ENCODE assay signal across 13 cellular contexts in the genomic region with DNA sequence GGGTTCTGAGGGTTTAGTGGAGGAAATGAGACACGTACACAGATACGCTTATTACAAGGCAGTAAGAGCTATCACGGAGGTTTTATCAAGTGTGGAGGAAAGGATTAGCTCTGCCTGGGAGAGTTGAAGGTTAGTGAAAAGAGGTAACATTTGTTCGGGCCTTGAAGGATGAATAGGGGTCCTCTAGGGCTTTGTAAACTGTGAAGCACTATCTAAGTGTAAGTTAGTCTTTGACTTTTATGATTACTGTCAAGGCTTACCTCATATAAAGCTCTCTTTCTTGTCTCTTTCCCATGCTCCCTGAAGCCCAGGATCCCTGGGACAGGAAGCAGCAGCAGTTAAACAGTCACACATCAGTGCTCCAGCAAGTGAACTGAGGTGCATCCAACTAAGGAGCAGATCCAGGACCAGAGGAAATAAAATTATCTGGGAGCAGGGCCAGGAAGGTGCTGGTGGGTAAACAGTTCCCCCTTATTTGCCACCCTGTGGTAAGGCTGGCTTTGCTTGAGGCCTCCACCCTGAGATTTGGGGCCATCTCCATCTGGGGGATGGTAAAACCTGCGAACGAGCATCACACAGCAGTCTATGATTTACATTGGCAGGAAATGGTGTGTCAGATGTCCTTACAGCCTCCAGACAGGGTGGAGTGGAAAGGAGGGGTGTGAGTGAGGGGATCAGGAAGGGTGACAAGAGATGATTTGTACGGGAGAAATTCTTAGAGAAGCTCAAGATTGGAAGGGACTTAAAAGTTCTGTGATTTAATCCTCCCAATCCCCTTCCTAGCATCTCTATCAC. TPM values are rescaled to one million over a fixed set of nuclear protein-coding genes. Genes with fewer than 3 reads are reported as not detected.
DNase-seq lines count a peak whose midpoint lies in the region; ATAC-seq and TF ChIP-seq lines count a peak whose summit lies in the region.
"Had no signal": no experiment of that assay in that cellular context is flagged by ENCODE, and none has a peak within 500 bp of the region (broad histone marks: within the 10 kb centered on the region; RNA-seq: fewer than 3 reads in every experiment).

No MANE protein-coding gene starts in this region.

- no peak overlapping the region for H2BK20ac ChIP-seq in IMR-90 (ENCODE audit: low read depth, low read length)

- no peaks in the 10 kb centered on the region for H4K20me1 ChIP-seq in IMR-90 (ENCODE audit: insufficient read depth, low read length)

- no peak for ATAC-seq in IMR-90 (ENCODE audit: low read depth)
- ATAC-seq: CD8-positive, alpha-beta T cell; sciatic nerve had no signal

- no peak for TF ChIP-seq CTCF in IMR-90 (conservative IDR thresholded peaks at IDR 0.05; ENCODE audit: low read depth, low read length)
- TF ChIP-seq CTCF in kidney epithelial cell (IDR thresholded peaks at IDR 0.05; ENCODE audit: insufficient read depth, low read length, poor library complexity, severe bottlenecking), result no peak

- H3K27me3 ChIP-seq in IMR-90 (ENCODE audit: control insufficient read depth, insufficient read depth, low read length) (peaks cover 39% of the 10 kb centered on the region), kidney epithelial cell (ENCODE audit: control insufficient read depth, insufficient read depth, low read length) (no peaks in the 10 kb centered on the region)

- no peak overlapping the region for H4K8ac ChIP-seq in IMR-90 (ENCODE audit: low read depth in 2 of 2, low read length in 2 of 2)

- no peak overlapping the region for H4K5ac ChIP-seq in IMR-90 (ENCODE audit: low read depth, low read length)

- intact Hi-C loops in IMR-90 (cut with micrococcal nuclease), result no loop called here

- H3K56ac ChIP-seq in IMR-90 (ENCODE audit: extremely low read depth, insufficient read depth, low read length), result no peak overlapping the region

- POLR2A ChIA-PET in IMR-90 (lab: Charles Lee; ENCODE audit: unreplicated experiment), result no interaction called here

- H2AK9ac ChIP-seq in IMR-90 (replicated peaks; ENCODE audit: low read depth, low read length, poor library complexity), result no peak overlapping the region

- H3K9ac ChIP-seq in IMR-90 (ENCODE audit: low read depth, low read length), result no peak overlapping the region

- H3K4ac ChIP-seq in IMR-90 (ENCODE audit: low read depth, low read length), result no peak overlapping the region

- no peak for TF ChIP-seq POLR2A in IMR-90 (IDR thresholded peaks at IDR 0.05; ENCODE audit: low read depth, low read length)

- H2AK5ac ChIP-seq in IMR-90 (ENCODE audit: low read depth, low read length), result no peak overlapping the region

- CTCF ChIA-PET in IMR-90 (lab: Yijun Ruan, JAX), result no interaction called here

- no peaks in the 10 kb centered on the region for H3K36me3 ChIP-seq in IMR-90 (ENCODE audit: control insufficient read depth, insufficient read depth, low read length)
- H3K36me3 ChIP-seq in kidney epithelial cell (ENCODE audit: control insufficient read depth, insufficient read depth, low read length), result no peaks in the 10 kb centered on the region

- no peak for TF ChIP-seq RAD21 in IMR-90 (IDR thresholded peaks at IDR 0.05; ENCODE audit: low read length)

- H3K4me1 ChIP-seq in IMR-90 (ENCODE audit: control insufficient read depth, insufficient read depth, low read length), result no peaks in the 10 kb centered on the region

- no peak overlapping the region for H3K23ac ChIP-seq in IMR-90 (ENCODE audit: low read depth, low read length)

- H3K4me3 ChIP-seq in IMR-90 (ENCODE audit: insufficient read depth, low read depth, low read length) (no peak overlapping the region), kidney epithelial cell (ENCODE audit: low read depth, low read length) (no peak overlapping the region)

- no peaks in the 10 kb centered on the region for H3K9me3 ChIP-seq in IMR-90 (ENCODE audit: control insufficient read depth, insufficient read depth, low read length)

- no peak overlapping the region for H3K14ac ChIP-seq in IMR-90 (replicated peaks; ENCODE audit: low read depth, low read length)

- no peak overlapping the region for H2BK5ac ChIP-seq in IMR-90 (ENCODE audit: low read depth, low read length, poor library complexity, severe bottlenecking)

- no peak overlapping the region for H3K18ac ChIP-seq in IMR-90 (ENCODE audit: low read depth, low read length)

- H3K79me1 ChIP-seq in IMR-90 (ENCODE audit: low read depth in 1 of 2, low read length in 2 of 2), result no peaks in the 10 kb centered on the region

- BruUV-seq in IMR-90 (replicated peaks; lab: Mats Ljungman, UMichigan), result no TSS peak

- H2BK120ac ChIP-seq in IMR-90 (ENCODE audit: low read depth, low read length), result no peak overlapping the region

- DNase-seq in DMS153 (lab: John Stamatoyannopoulos, UW) (peak; percentile 65), IMR-90 (no peak), SHP77 treated with DMSO at 0.1 percent for 48 hours (lab: John Stamatoyannopoulos, UW) (peak; percentile 57), kidney epithelial cell (ENCODE audit: low read depth) (peak; percentile 57), HuH-7 (ENCODE audit: low spot score) (no peak), SIG-M5 (lab: John Stamatoyannopoulos, UW) (no peak), AG20443 (ENCODE audit: low spot score) (no peak), NK-92 (lab: John Stamatoyannopoulos, UW; ENCODE audit: unreplicated experiment) (no peak)
- DNase-seq: activated gamma-delta T cell; CD8-positive, alpha-beta T cell; H7; T-helper 1 cell had no signal

- peak overlapping the region; percentile 2 for H2AFZ ChIP-seq in IMR-90 (replicated peaks; ENCODE audit: low read length, poor library complexity)

- dilution Hi-C loops in IMR-90 (cut with HindIII; ENCODE audit: low sequenced_read_pairs, unreplicated experiment), result no loop called here

- no peak overlapping the region for H4K91ac ChIP-seq in IMR-90 (ENCODE audit: insufficient read depth, low read depth, low read length)

- H3K9me1 ChIP-seq in IMR-90 (ENCODE audit: insufficient read depth, low read length), result peaks cover 3% of the 10 kb centered on the region; the same call in 1 of the 2 replicates

- no peak overlapping the region for H3K27ac ChIP-seq in IMR-90 (ENCODE audit: insufficient read depth, low read length)

- H3K4me2 ChIP-seq in IMR-90 (ENCODE audit: low read depth, low read length), result no peak overlapping the region

- 50% methylated on average over 2 of the region's 7 CpGs; no CpG with 5 or more reads in 1 of the 2 experiments for WGBS in IMR-90 (ENCODE audit: extremely low coverage in 2 of 2, insufficient read length in 1 of 2), 2 experiments

- in situ Hi-C loops in IMR-90 (cut with MboI; ENCODE audit: low sequenced_read_pairs), result no loop called here

- no peak overlapping the region for H2BK15ac ChIP-seq in IMR-90 (ENCODE audit: low read depth, low read length)

TF ChIP-seq in IMR-90, 13 proteins besides CTCF, POLR2A, EP300 and RAD21:
- TF ChIP-seq NFE2L2 (IDR thresholded peaks at IDR 0.05; ENCODE audit: low read depth, low read length) (no peak), BHLHE40 (IDR thresholded peaks at IDR 0.05; ENCODE audit: low read depth, low read length) (no peak), RFX5 (IDR thresholded peaks at IDR 0.05; ENCODE audit: low read depth, low read length) (no peak), CEBPB (IDR thresholded peaks at IDR 0.05; ENCODE audit: low read depth, low read length) (no peak), RCOR1 (IDR thresholded peaks at IDR 0.05; ENCODE audit: insufficient replicate concordance, low read length) (no peak), SMC3 (IDR thresholded peaks at IDR 0.05; ENCODE audit: low read depth, low read length) (no peak), MXI1 (IDR thresholded peaks at IDR 0.05; ENCODE audit: borderline replicate concordance, low read depth, low read length) (no peak), USF2 (IDR thresholded peaks at IDR 0.05; ENCODE audit: low read depth, low read length) (no peak), MAZ (IDR thresholded peaks at IDR 0.05; ENCODE audit: borderline replicate concordance, low read depth, low read length) (no peak), CHD1 (IDR thresholded peaks at IDR 0.05; ENCODE audit: low read depth, low read length) (no peak), FOS (IDR thresholded peaks at IDR 0.05; ENCODE audit: low read depth, low read length) (no peak), MAFK (IDR thresholded peaks at IDR 0.05; ENCODE audit: low read depth, low read length) (no peak)
- TF ChIP-seq, protein P1, sequence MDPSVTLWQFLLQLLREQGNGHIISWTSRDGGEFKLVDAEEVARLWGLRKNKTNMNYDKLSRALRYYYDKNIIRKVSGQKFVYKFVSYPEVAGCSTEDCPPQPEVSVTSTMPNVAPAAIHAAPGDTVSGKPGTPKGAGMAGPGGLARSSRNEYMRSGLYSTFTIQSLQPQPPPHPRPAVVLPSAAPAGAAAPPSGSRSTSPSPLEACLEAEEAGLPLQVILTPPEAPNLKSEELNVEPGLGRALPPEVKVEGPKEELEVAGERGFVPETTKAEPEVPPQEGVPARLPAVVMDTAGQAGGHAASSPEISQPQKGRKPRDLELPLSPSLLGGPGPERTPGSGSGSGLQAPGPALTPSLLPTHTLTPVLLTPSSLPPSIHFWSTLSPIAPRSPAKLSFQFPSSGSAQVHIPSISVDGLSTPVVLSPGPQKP (IDR thresholded peaks at IDR 0.05; ENCODE audit: borderline replicate concordance, low read depth, low read length), result no peak

RNA-seq across cellular contexts. Expression of gene GVQW3, which starts 27.2 kb away (rescaled TPM):
- total RNA-seq in IMR-90 (2012; rRNA removed) (0.83 and 1.1 TPM in 2 replicates), kidney epithelial cell (1.1 and 1.6 TPM in 2 replicates)
- 0.73 and 0.96 TPM in 2 replicates for polyA plus RNA-seq in IMR-90 (2012; rRNA removed)
- polyA plus RNA-seq in IMR-90 (2012; cell fraction: cytosol; rRNA removed), result 0.19 and 0.27 TPM in 2 replicates
- 1.2 and 3.7 TPM in 2 replicates for polyA plus RNA-seq in IMR-90 (2012; cell fraction: nucleus; rRNA removed; ENCODE audit: low replicate concordance)

RNA-seq across cellular contexts. Expression of gene THAP12, which starts 27.4 kb away (rescaled TPM):
- total RNA-seq in IMR-90 (2012; rRNA removed), result 25.1 and 48.3 TPM in 2 replicates
- polyA plus RNA-seq in IMR-90 (2012; rRNA removed), result 20.8 and 27.3 TPM in 2 replicates
- 3.1 and 5.3 TPM in 2 replicates for polyA plus RNA-seq in IMR-90 (2012; cell fraction: cytosol; rRNA removed)
- 0.92 and 9.1 TPM in 2 replicates for polyA plus RNA-seq in IMR-90 (2012; cell fraction: nucleus; rRNA removed; ENCODE audit: low replicate concordance)
- 25.1 and 35.3 TPM in 2 replicates for total RNA-seq in kidney epithelial cell

RNA-seq across cellular contexts. Expression of gene EMSY, which starts 36.5 kb away (rescaled TPM):
- total RNA-seq in IMR-90 (2012; rRNA removed) (22.0 and 28.9 TPM in 2 replicates), kidney epithelial cell (15.2 and 32.7 TPM in 2 replicates)
- 14.1 and 18.0 TPM in 2 replicates for polyA plus RNA-seq in IMR-90 (2012; rRNA removed)
- 5.9 and 6.1 TPM in 2 replicates for polyA plus RNA-seq in IMR-90 (2012; cell fraction: cytosol; rRNA removed)
- 26.1 and 47.3 TPM in 2 replicates for polyA plus RNA-seq in IMR-90 (2012; cell fraction: nucleus; rRNA removed; ENCODE audit: low replicate concordance)

Comparison
In these comparisons a context has a peak if more than half of its experiments do, and no peak if none do; other contexts are left out.
1. DNase-seq: peak in DMS153 (single experiment), SHP77 treated with DMSO at 0.1 percent for 48 hours (single experiment) and kidney epithelial cell (single experiment); none in IMR-90 (single experiment), HuH-7 (single experiment), SIG-M5 (single experiment), AG20443 (single experiment) and NK-92 (single experiment).